19 cellular contexts compared by ENCODE assay signal in genomic region chr2:40367652-40368051, GRCh38.
DNase-seq lines count a peak whose midpoint lies in the region; ATAC-seq and TF ChIP-seq lines count a peak whose summit lies in the region.
"Had no signal": no experiment of that assay in that cellular context is flagged by ENCODE, and none has a peak within 500 bp of the region (broad histone marks: within the 10 kb centered on the region; RNA-seq: fewer than 3 reads in every experiment).

No MANE protein-coding gene starts in this region.

- H3K36me3 ChIP-seq in H7 (replicated peaks; ENCODE audit: control insufficient read depth, insufficient read depth, low read length): no peaks in the 10 kb centered on the region
- H3K36me3 ChIP-seq: pancreas, right lobe of liver, transverse colon had no signal

- DNase-seq in EH (ENCODE audit: low read depth): peak; percentile 78
- peak; percentile 10 for DNase-seq in OCI-M1 (lab: John Stamatoyannopoulos, UW)
- peak; percentile 67 to 93 for DNase-seq in cardiac fibroblast (ENCODE audit: low read depth in 2 of 2)
- DNase-seq in kidney tubule cell (ENCODE audit: low spot score): peak; percentile 35
- DNase-seq in H7: no peak
- DNase-seq in GM20000 (ENCODE audit: low spot score): no peak
- no peak for DNase-seq in GM10266 (ENCODE audit: extremely low spot score)
- DNase-seq: activated CD4-positive, alpha-beta T cell treated with anti-CD3 and anti-CD28 coated beads for 36 hours; activated gamma-delta T cell; CD8-positive, alpha-beta memory T cell; glutamatergic neuron; NCI-H1092 treated with DMSO at 0.1 percent for 48 hours; pancreas; PC-9; right lobe of liver; stimulated activated naive CD8-positive, alpha-beta T cell treated with anti-CD3 and anti-CD28 coated beads, Interleukin-15, Interleukin-2, amounts not matched to agents 100 U/mL and 50 U/mL, for 24 hours; transverse colon had no signal

- TF ChIP-seq CTCF in cardiac fibroblast (IDR thresholded peaks at IDR 0.05; ENCODE audit: low read depth, low read length): no peak
- TF ChIP-seq CTCF in GM20000 (IDR thresholded peaks at IDR 0.05; ENCODE audit: extremely low read depth, missing control alignments): no peak
- TF ChIP-seq CTCF in GM10266 (IDR thresholded peaks at IDR 0.05; ENCODE audit: control insufficient read depth, insufficient read depth, low read depth, missing control alignments): no peak

- no peak for ATAC-seq in GM18909 (IDR thresholded peaks at IDR 0.05; ENCODE audit: poor library complexity, unreplicated experiment)
- ATAC-seq: activated CD4-positive, alpha-beta T cell treated with anti-CD3 and anti-CD28 coated beads for 36 hours; pancreas; right lobe of liver; stimulated activated naive CD8-positive, alpha-beta T cell treated with anti-CD3 and anti-CD28 coated beads, Interleukin-15, Interleukin-2, amounts not matched to agents 100 U/mL and 50 U/mL, for 24 hours had no signal

- H3K4me3 ChIP-seq in cardiac fibroblast (replicated peaks in 1 of 2; ENCODE audit: low read depth in 2 of 2, low read length in 2 of 2) (no peak overlapping the region), H7 (ENCODE audit: insufficient read depth, low read depth, low read length) (no peak overlapping the region)
- H3K4me3 ChIP-seq: coronary artery, pancreas, PC-9, right lobe of liver, transverse colon had no signal

- H3K27me3 ChIP-seq in H7 (ENCODE audit: control insufficient read depth, insufficient read depth, low read length): no peaks in the 10 kb centered on the region
- H3K27me3 ChIP-seq: pancreas, right lobe of liver, transverse colon had no signal

Comparison
In these comparisons a context has a peak if more than half of its experiments do, and no peak if none do; other contexts are left out.
1. DNase-seq: peak in EH (single experiment), OCI-M1 (single experiment), cardiac fibroblast (2 of 2) and kidney tubule cell (single experiment); none in H7 (single experiment), GM20000 (single experiment) and GM10266 (single experiment).